ENCODE assay signal across 1 cellular context in the genomic region with DNA sequence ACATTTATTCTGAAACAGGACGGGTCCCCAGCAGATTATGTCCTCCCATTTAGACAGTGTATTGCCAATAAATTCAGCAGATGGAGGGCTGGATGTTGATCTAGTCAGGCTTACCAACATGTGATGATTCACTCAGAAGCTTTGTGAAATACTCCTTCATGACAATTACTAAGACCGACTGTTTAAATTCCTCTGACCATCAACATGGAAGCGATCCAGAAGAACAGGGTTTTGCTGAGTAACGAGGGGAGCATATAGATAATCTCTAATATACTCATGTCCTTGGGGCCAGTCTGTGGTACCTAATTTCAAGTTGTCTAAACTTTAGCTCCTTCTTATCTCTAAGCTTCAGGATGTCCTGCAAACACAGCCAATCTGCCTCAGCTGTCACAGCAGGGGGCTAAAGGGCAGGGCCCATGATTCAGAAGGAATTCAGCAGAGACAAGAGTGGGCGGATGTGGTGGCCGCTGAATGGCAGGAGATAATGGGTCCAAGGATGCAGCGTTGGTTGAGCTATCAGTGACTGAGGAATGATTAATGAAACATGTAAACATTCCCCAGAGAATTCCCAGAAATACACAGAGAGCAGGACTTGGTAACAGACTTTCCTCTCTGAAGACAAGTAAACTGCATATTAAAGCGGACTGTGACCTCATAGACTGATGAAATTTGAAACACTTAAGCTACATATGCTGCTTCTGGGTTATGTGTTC.
TF ChIP-seq lines count a peak whose summit lies in the region.

No MANE protein-coding gene starts in this region.

TF ChIP-seq in HepG2, 621 proteins besides CTCF, POLR2A, EP300 and RAD21 (continued from another document and continues in another):
- peak; percentile 71; the same call in 1 of the 2 replicates for TF ChIP-seq NCOA1 (CRISPR knock-in tag; IDR thresholded peaks at IDR 0.05)
- no peak for TF ChIP-seq ZNF33A (CRISPR knock-in tag; IDR thresholded peaks at IDR 0.05; ENCODE audit: borderline replicate concordance)
- peak; percentile 43; the same call in 1 of the 2 replicates for TF ChIP-seq HHEX (CRISPR knock-in tag; IDR thresholded peaks at IDR 0.05)
- TF ChIP-seq ZBTB3 (CRISPR knock-in tag; IDR thresholded peaks at IDR 0.05; ENCODE audit: borderline replicate concordance, low read depth): no peak
- no peak for TF ChIP-seq U2AF1 (optimal IDR thresholded peaks at IDR 0.05; ENCODE audit: low read depth, low read length)
- no peak for TF ChIP-seq TOE1 (CRISPR knock-in tag; IDR thresholded peaks at IDR 0.05)
- TF ChIP-seq TEAD3 (CRISPR knock-in tag; optimal IDR thresholded peaks at IDR 0.05; ENCODE audit: borderline replicate concordance): peak; percentile 97
- peak; percentile 93 for TF ChIP-seq FOSL2 (CRISPR knock-in tag; IDR thresholded peaks at IDR 0.05)
- TF ChIP-seq JUN (CRISPR knock-in tag; IDR thresholded peaks at IDR 0.05): peak; percentile 45; the same call in 1 of the 2 replicates
- TF ChIP-seq MIER2 (CRISPR knock-in tag; IDR thresholded peaks at IDR 0.05): peak; percentile 85
- TF ChIP-seq, protein P1, sequence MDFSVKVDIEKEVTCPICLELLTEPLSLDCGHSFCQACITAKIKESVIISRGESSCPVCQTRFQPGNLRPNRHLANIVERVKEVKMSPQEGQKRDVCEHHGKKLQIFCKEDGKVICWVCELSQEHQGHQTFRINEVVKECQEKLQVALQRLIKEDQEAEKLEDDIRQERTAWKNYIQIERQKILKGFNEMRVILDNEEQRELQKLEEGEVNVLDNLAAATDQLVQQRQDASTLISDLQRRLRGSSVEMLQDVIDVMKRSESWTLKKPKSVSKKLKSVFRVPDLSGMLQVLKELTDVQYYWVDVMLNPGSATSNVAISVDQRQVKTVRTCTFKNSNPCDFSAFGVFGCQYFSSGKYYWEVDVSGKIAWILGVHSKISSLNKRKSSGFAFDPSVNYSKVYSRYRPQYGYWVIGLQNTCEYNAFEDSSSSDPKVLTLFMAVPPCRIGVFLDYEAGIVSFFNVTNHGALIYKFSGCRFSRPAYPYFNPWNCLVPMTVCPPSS (IDR thresholded peaks at IDR 0.05): no peak
- no peak for TF ChIP-seq FIP1L1 (IDR thresholded peaks at IDR 0.05; ENCODE audit: borderline replicate concordance, insufficient read depth, low read depth, low read length)
- no peak for TF ChIP-seq PCBP2 (optimal IDR thresholded peaks at IDR 0.05; ENCODE audit: low read depth, low read length, poor library complexity, severe bottlenecking)
- no peak for TF ChIP-seq PLRG1 (conservative IDR thresholded peaks at IDR 0.05)
- no peak for TF ChIP-seq ZFP62 (CRISPR knock-in tag; IDR thresholded peaks at IDR 0.05)
- TF ChIP-seq, protein P2, sequence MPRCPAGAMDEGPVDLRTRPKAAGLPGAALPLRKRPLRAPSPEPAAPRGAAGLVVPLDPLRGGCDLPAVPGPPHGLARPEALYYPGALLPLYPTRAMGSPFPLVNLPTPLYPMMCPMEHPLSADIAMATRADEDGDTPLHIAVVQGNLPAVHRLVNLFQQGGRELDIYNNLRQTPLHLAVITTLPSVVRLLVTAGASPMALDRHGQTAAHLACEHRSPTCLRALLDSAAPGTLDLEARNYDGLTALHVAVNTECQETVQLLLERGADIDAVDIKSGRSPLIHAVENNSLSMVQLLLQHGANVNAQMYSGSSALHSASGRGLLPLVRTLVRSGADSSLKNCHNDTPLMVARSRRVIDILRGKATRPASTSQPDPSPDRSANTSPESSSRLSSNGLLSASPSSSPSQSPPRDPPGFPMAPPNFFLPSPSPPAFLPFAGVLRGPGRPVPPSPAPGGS (CRISPR knock-in tag; IDR thresholded peaks at IDR 0.05): no peak
- no peak for TF ChIP-seq RFX3 (CRISPR knock-in tag; IDR thresholded peaks at IDR 0.05)
- TF ChIP-seq JUNB (CRISPR knock-in tag; IDR thresholded peaks at IDR 0.05; ENCODE audit: borderline replicate concordance): peak; percentile 79
- no peak for TF ChIP-seq MBNL3 (CRISPR knock-in tag; conservative IDR thresholded peaks at IDR 0.05)
- TF ChIP-seq ZFP90 (CRISPR knock-in tag; IDR thresholded peaks at IDR 0.05; ENCODE audit: borderline replicate concordance): 0 out of 2 replicates have a peak, but pooled peaks have one; percentile 67
- TF ChIP-seq, protein P3, sequence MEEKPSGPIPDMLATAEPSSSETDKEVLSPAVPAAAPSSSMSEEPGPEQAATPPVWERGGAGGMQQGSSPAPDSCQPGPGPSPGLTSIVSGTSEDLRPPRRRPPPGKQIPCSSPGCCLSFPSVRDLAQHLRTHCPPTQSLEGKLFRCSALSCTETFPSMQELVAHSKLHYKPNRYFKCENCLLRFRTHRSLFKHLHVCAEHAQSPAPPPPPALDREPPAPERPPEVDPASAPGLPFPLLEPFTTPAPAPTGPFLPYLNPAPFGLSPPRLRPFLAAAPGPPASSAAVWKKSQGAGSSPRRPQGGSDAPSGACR (CRISPR knock-in tag; IDR thresholded peaks at IDR 0.05): peak; percentile 92
- TF ChIP-seq, protein P4, sequence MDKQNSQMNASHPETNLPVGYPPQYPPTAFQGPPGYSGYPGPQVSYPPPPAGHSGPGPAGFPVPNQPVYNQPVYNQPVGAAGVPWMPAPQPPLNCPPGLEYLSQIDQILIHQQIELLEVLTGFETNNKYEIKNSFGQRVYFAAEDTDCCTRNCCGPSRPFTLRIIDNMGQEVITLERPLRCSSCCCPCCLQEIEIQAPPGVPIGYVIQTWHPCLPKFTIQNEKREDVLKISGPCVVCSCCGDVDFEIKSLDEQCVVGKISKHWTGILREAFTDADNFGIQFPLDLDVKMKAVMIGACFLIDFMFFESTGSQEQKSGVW (CRISPR knock-in tag; IDR thresholded peaks at IDR 0.05; ENCODE audit: borderline replicate concordance): no peak
- no peak for TF ChIP-seq NR1H2 (CRISPR knock-in tag; IDR thresholded peaks at IDR 0.05; ENCODE audit: borderline replicate concordance, low read depth)
- TF ChIP-seq TCF7L2 (IDR thresholded peaks at IDR 0.05; ENCODE audit: low read depth, low read length): no peak
- TF ChIP-seq MEIS1 (CRISPR knock-in tag; IDR thresholded peaks at IDR 0.05; ENCODE audit: borderline replicate concordance): peak; percentile 96; the same call in 1 of the 2 replicates
- no peak for TF ChIP-seq SPEN (CRISPR knock-in tag; IDR thresholded peaks at IDR 0.05; ENCODE audit: low read depth)
- TF ChIP-seq, protein P5, sequence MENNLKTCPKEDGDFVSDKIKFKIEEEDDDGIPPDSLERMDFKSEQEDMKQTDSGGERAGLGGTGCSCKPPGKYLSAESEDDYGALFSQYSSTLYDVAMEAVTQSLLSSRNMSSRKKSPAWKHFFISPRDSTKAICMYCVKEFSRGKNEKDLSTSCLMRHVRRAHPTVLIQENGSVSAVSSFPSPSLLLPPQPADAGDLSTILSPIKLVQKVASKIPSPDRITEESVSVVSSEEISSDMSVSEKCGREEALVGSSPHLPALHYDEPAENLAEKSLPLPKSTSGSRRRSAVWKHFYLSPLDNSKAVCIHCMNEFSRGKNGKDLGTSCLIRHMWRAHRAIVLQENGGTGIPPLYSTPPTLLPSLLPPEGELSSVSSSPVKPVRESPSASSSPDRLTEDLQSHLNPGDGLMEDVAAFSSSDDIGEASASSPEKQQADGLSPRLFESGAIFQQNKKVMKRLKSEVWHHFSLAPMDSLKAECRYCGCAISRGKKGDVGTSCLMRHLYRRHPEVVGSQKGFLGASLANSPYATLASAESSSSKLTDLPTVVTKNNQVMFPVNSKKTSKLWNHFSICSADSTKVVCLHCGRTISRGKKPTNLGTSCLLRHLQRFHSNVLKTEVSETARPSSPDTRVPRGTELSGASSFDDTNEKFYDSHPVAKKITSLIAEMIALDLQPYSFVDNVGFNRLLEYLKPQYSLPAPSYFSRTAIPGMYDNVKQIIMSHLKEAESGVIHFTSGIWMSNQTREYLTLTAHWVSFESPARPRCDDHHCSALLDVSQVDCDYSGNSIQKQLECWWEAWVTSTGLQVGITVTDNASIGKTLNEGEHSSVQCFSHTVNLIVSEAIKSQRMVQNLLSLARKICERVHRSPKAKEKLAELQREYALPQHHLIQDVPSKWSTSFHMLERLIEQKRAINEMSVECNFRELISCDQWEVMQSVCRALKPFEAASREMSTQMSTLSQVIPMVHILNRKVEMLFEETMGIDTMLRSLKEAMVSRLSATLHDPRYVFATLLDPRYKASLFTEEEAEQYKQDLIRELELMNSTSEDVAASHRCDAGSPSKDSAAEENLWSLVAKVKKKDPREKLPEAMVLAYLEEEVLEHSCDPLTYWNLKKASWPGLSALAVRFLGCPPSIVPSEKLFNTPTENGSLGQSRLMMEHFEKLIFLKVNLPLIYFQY (CRISPR knock-in tag; IDR thresholded peaks at IDR 0.05; ENCODE audit: borderline replicate concordance): 0 out of 2 replicates have a peak, but pooled peaks have one; percentile 40
- peak; percentile 81; the same call in 1 of the 2 replicates for TF ChIP-seq SSRP1 (CRISPR knock-in tag; IDR thresholded peaks at IDR 0.05)
- 0 out of 2 replicates have a peak, but pooled peaks have one; percentile 30 for TF ChIP-seq ZFP37 (CRISPR knock-in tag; IDR thresholded peaks at IDR 0.05; ENCODE audit: borderline replicate concordance)
- TF ChIP-seq KDM4B (CRISPR knock-in tag; IDR thresholded peaks at IDR 0.05): no peak
- TF ChIP-seq BRCA1 (CRISPR knock-in tag; IDR thresholded peaks at IDR 0.05): no peak; the same call in 1 of the 2 replicates
- TF ChIP-seq ZMAT3 (CRISPR knock-in tag; conservative IDR thresholded peaks at IDR 0.05): no peak
- peak; percentile 93; the same call in 1 of the 2 replicates for TF ChIP-seq ZNF292 (CRISPR knock-in tag; IDR thresholded peaks at IDR 0.05; ENCODE audit: borderline replicate concordance, low read depth)
- TF ChIP-seq, protein P6, sequence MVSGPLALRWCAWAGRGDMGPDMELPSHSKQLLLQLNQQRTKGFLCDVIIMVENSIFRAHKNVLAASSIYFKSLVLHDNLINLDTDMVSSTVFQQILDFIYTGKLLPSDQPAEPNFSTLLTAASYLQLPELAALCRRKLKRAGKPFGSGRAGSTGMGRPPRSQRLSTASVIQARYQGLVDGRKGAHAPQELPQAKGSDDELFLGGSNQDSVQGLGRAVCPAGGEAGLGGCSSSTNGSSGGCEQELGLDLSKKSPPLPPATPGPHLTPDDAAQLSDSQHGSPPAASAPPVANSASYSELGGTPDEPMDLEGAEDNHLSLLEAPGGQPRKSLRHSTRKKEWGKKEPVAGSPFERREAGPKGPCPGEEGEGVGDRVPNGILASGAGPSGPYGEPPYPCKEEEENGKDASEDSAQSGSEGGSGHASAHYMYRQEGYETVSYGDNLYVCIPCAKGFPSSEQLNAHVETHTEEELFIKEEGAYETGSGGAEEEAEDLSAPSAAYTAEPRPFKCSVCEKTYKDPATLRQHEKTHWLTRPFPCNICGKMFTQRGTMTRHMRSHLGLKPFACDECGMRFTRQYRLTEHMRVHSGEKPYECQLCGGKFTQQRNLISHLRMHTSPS (CRISPR knock-in tag; IDR thresholded peaks at IDR 0.05; ENCODE audit: low read depth): no peak; the same call in 1 of the 2 replicates
- no peak for TF ChIP-seq MAZ (IDR thresholded peaks at IDR 0.05; ENCODE audit: borderline replicate concordance, low read depth, low read length)
- TF ChIP-seq MAZ (CRISPR knock-in tag; IDR thresholded peaks at IDR 0.05; ENCODE audit: low read depth): no peak
- TF ChIP-seq NFATC3 (CRISPR knock-in tag; IDR thresholded peaks at IDR 0.05): no peak
- TF ChIP-seq ERF (CRISPR knock-in tag; IDR thresholded peaks at IDR 0.05): peak; percentile 93
- peak; percentile 66; the same call in 1 of the 2 replicates for TF ChIP-seq ZSCAN9 (CRISPR knock-in tag; IDR thresholded peaks at IDR 0.05; ENCODE audit: borderline replicate concordance)
- TF ChIP-seq ZNF550 (CRISPR knock-in tag; IDR thresholded peaks at IDR 0.05; ENCODE audit: borderline replicate concordance): no peak
- TF ChIP-seq ZNF260 (CRISPR knock-in tag; IDR thresholded peaks at IDR 0.05; ENCODE audit: borderline replicate concordance, low read depth): no peak
- TF ChIP-seq HNF4A (CRISPR knock-in tag; IDR thresholded peaks at IDR 0.05): peak; percentile 95
- no peak for TF ChIP-seq TOPORS (CRISPR knock-in tag; IDR thresholded peaks at IDR 0.05)
- 0 out of 2 replicates have a peak, but pooled peaks have one; percentile 19 for TF ChIP-seq ESRRA (CRISPR knock-in tag; IDR thresholded peaks at IDR 0.05; ENCODE audit: low read depth)
- no peak for TF ChIP-seq RELA (CRISPR knock-in tag; IDR thresholded peaks at IDR 0.05)
- no peak for TF ChIP-seq TMF1 (CRISPR knock-in tag; IDR thresholded peaks at IDR 0.05; ENCODE audit: low read depth)
- TF ChIP-seq ZNF615 (CRISPR knock-in tag; IDR thresholded peaks at IDR 0.05; ENCODE audit: borderline replicate concordance): no peak
- TF ChIP-seq ZNF337 (CRISPR knock-in tag; IDR thresholded peaks at IDR 0.05; ENCODE audit: borderline replicate concordance, low read depth): no peak
- TF ChIP-seq WIZ (CRISPR knock-in tag; IDR thresholded peaks at IDR 0.05): no peak
- peak; percentile 54; the same call in 1 of the 2 replicates for TF ChIP-seq GABPB1 (CRISPR knock-in tag; IDR thresholded peaks at IDR 0.05)
- TF ChIP-seq MAFF (IDR thresholded peaks at IDR 0.05; ENCODE audit: low read depth, low read length): no peak
- no peak for TF ChIP-seq ZNF781 (CRISPR knock-in tag; IDR thresholded peaks at IDR 0.05; ENCODE audit: borderline replicate concordance, not compliant biosample characterization)
- peak; percentile 77 for TF ChIP-seq POGZ (CRISPR knock-in tag; IDR thresholded peaks at IDR 0.05)
- TF ChIP-seq NFYB (CRISPR knock-in tag; IDR thresholded peaks at IDR 0.05): peak; percentile 47
- TF ChIP-seq, protein P7, sequence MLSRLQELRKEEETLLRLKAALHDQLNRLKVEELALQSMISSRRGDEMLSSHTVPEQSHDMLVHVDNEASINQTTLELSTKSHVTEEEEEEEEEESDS (CRISPR knock-in tag; IDR thresholded peaks at IDR 0.05; ENCODE audit: borderline replicate concordance): no peak
- TF ChIP-seq ZNF572 (CRISPR knock-in tag; IDR thresholded peaks at IDR 0.05): no peak
- no peak for TF ChIP-seq SMAD9 (CRISPR knock-in tag; IDR thresholded peaks at IDR 0.05)
- TF ChIP-seq ZNF614 (CRISPR knock-in tag; IDR thresholded peaks at IDR 0.05; ENCODE audit: borderline replicate concordance): peak; percentile 67; the same call in 1 of the 2 replicates
- no peak for TF ChIP-seq PHB2 (IDR thresholded peaks at IDR 0.05; ENCODE audit: partially characterized antibody)
- TF ChIP-seq, protein P8, sequence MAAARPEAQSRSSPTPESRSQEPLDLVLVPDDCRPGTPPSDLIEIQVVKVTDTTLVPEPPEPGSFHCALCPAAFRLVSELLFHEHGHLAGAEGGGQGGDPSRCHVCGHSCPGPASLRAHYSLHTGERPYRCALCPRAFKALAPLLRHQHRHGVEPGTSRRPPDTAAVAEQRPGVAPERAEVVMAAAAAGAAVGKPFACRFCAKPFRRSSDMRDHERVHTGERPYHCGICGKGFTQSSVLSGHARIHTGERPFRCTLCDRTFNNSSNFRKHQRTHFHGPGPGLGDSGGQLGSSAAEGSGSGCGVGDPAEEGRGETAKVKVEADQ (CRISPR knock-in tag; IDR thresholded peaks at IDR 0.05; ENCODE audit: borderline replicate concordance): no peak
- TF ChIP-seq ZNF264 (CRISPR knock-in tag; IDR thresholded peaks at IDR 0.05): 0 out of 2 replicates have a peak, but pooled peaks have one; percentile 49
- TF ChIP-seq POLR2AphosphoS5 (IDR thresholded peaks at IDR 0.05; ENCODE audit: low read depth, low read length): 0 out of 2 replicates have a peak, but pooled peaks have one; percentile 26
- peak; percentile 92; the same call in 1 of the 2 replicates for TF ChIP-seq MIER3 (CRISPR knock-in tag; IDR thresholded peaks at IDR 0.05; ENCODE audit: borderline replicate concordance)
- TF ChIP-seq ZNF468 (CRISPR knock-in tag; IDR thresholded peaks at IDR 0.05): no peak
- TF ChIP-seq PAWR (CRISPR knock-in tag; IDR thresholded peaks at IDR 0.05; ENCODE audit: borderline replicate concordance): no peak
- TF ChIP-seq ZNF441 (CRISPR knock-in tag; IDR thresholded peaks at IDR 0.05; ENCODE audit: borderline replicate concordance): peak; percentile 44; the same call in 1 of the 2 replicates
- peak; percentile 83; the same call in 1 of the 2 replicates for TF ChIP-seq HNRNPUL1 (IDR thresholded peaks at IDR 0.05; ENCODE audit: low read depth, low read length)
